ENCODE assay signal across 27 cellular contexts in the genomic region with DNA sequence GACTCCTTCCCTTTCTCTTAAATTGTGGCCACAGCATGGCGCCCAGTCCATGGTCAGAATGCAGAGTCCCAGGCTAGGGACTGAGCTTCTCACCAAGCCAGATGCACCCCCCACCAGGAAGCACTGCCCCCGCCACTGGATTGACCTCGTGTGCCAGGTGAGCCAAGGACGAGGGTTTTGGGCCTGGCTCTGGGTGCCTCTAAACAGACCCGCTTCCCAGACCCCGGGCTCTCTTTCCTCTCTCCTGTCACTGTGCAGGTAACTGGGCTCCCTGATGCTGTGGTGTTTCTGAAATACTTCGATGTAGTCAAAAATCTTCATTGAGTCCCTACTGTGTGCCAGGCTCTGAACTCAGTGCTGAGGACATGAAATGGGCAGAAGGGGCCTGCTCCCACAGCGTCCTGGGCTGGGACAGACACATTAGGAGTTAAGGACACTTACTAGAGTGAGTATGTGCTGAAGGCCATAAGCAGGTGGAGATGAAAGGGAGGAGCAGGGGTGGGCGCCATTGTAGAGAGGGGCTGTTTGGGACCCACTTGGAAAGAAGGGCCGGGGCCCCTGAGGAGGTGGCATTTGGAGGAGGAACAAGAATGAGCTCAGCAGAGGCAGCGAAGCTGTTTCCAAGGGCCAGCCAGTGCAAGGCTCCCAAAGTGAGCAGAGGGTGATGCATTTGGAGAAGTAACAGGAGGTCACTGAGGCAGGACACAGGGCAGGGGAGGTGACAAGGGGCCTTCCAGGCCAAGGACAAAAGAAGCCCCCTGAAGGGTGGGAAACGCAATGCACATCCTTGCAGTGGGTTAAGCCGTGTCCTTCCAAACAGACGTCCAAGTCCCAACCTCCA.
"Had no signal": no experiment of that assay in that cellular context is flagged by ENCODE, and none has a peak within 500 bp of the region (broad histone marks: within the 10 kb centered on the region; RNA-seq: fewer than 3 reads in every experiment).

No MANE protein-coding gene starts in this region.

- H3K4me3 Mint-ChIP-seq: activated CD4-positive, alpha-beta memory T cell treated with anti-CD3 and anti-CD28 coated beads, Interleukin-2, amount 10 ng/mL, durations not matched to agents 7 days and 5 days; activated CD4-positive, alpha-beta T cell treated with anti-CD3 and anti-CD28 coated beads, Interleukin-2, amount 10 ng/mL, durations not matched to agents 7 days and 5 days; activated naive CD4-positive, alpha-beta T cell treated with anti-CD3 and anti-CD28 coated beads, Interleukin-2, amount 50 U/mL, for 24 hours; activated naive CD8-positive, alpha-beta T cell treated with anti-CD3 and anti-CD28 coated beads, Interleukin-2, amount 50 U/mL, for 24 hours; activated T-cell treated with anti-CD3 and anti-CD28 coated beads, Interleukin-2, amount 50 U/mL, for 24 hours; natural killer cell treated with Interleukin-12 subunit alpha and Interleukin-12 subunit beta and Interleukin-15 and Interleukin-18, amount 100 ng/mL, for 72 hours; stimulated activated naive B cell treated with anti-CD40 and anti-IgM and Interleukin-4, amounts not matched to agents 10 μg/mL and 1 μg/mL and 100 μg/mL, for 72 hours had no signal

- H3K27me3 ChIP-seq: tibial artery had no signal

- ATAC-seq: activated naive CD8-positive, alpha-beta T cell treated with anti-CD3 and anti-CD28 coated beads, Interleukin-2, amount 50 U/mL, for 24 hours; gastroesophageal sphincter; natural killer cell treated with Interleukin-12 subunit alpha and Interleukin-12 subunit beta and Interleukin-15 and Interleukin-18, amount 100 ng/mL, for 72 hours; stimulated activated naive B cell treated with anti-CD40 and anti-IgM and Interleukin-4, amounts not matched to agents 10 μg/mL and 1 μg/mL and 100 μg/mL, for 72 hours had no signal

- H3K4me1 ChIP-seq: gastroesophageal sphincter, sigmoid colon, stomach had no signal

- H3K36me3 ChIP-seq: cardiac muscle cell, gastroesophageal sphincter, prostate gland, sigmoid colon, stomach, tibial artery, WERI-Rb-1 had no signal

- H3K27ac Mint-ChIP-seq: activated CD4-positive, alpha-beta memory T cell treated with anti-CD3 and anti-CD28 coated beads, Interleukin-2, amount 10 ng/mL, durations not matched to agents 7 days and 5 days; activated CD4-positive, alpha-beta T cell treated with anti-CD3 and anti-CD28 coated beads, Interleukin-2, amount 10 ng/mL, durations not matched to agents 7 days and 5 days; activated naive CD4-positive, alpha-beta T cell treated with anti-CD3 and anti-CD28 coated beads, Interleukin-2, amount 50 U/mL, for 24 hours; activated naive CD8-positive, alpha-beta T cell treated with anti-CD3 and anti-CD28 coated beads, Interleukin-2, amount 50 U/mL, for 24 hours; activated T-cell treated with anti-CD3 and anti-CD28 coated beads, Interleukin-2, amount 50 U/mL, for 24 hours; natural killer cell treated with Interleukin-12 subunit alpha and Interleukin-12 subunit beta and Interleukin-15 and Interleukin-18, amount 100 ng/mL, for 72 hours; stimulated activated naive B cell treated with anti-CD40 and anti-IgM and Interleukin-4, amounts not matched to agents 10 μg/mL and 1 μg/mL and 100 μg/mL, for 72 hours had no signal

- H3K9me3 ChIP-seq: prostate gland, sigmoid colon, stomach, tibial artery had no signal

- H3K4me3 ChIP-seq: cardiac muscle cell, coronary artery, dorsolateral prefrontal cortex, gastroesophageal sphincter, prostate gland, sigmoid colon, stomach, tibial artery had no signal

- H3K36me3 Mint-ChIP-seq: activated naive CD4-positive, alpha-beta T cell treated with anti-CD3 and anti-CD28 coated beads, Interleukin-2, amount 50 U/mL, for 24 hours; natural killer cell treated with Interleukin-12 subunit alpha and Interleukin-12 subunit beta and Interleukin-15 and Interleukin-18, amount 100 ng/mL, for 72 hours; stimulated activated naive B cell treated with anti-CD40 and anti-IgM and Interleukin-4, amounts not matched to agents 10 μg/mL and 1 μg/mL and 100 μg/mL, for 72 hours had no signal

- DNase-seq: activated CD4-positive, alpha-beta memory T cell treated with anti-CD3 and anti-CD28 coated beads, Interleukin-2, amount 10 ng/mL, durations not matched to agents 7 days and 5 days; activated CD4-positive, alpha-beta T cell treated with anti-CD3 and anti-CD28 coated beads, Interleukin-2, amount 10 ng/mL, durations not matched to agents 7 days and 5 days; activated CD4-positive, CD25-positive, alpha-beta regulatory T cell treated with anti-CD3 and anti-CD28 coated beads, Interleukin-2, amount 50 U/mL, for 72 hours; activated CD8-positive, alpha-beta memory T cell treated with anti-CD3 and anti-CD28 coated beads, Interleukin-2, amount 50 U/mL, for 48 hours; activated naive CD8-positive, alpha-beta T cell treated with anti-CD3 and anti-CD28 coated beads, Interleukin-2, amount 50 U/mL, for 24 hours; activated T-cell treated with anti-CD3 and anti-CD28 coated beads, Interleukin-2, amount 50 U/mL, for 24 hours; amygdala; dorsolateral prefrontal cortex; effector memory CD4-positive, alpha-beta T cell; erythroblast; hippocampal formation; kidney; mesenchymal stem cell; retina; sigmoid colon; small intestine; stimulated activated CD4-positive, alpha-beta T cell treated with anti-CD3 and anti-CD28 coated beads, Interleukin-4, amount 100 ng/mL, for 4 hours; stimulated activated naive B cell treated with anti-CD40 and anti-IgM and Interleukin-4, amounts not matched to agents 10 μg/mL and 1 μg/mL and 100 μg/mL, for 72 hours; stomach; WERI-Rb-1 had no signal

- H3K27ac ChIP-seq: cardiac muscle cell, coronary artery, dorsolateral prefrontal cortex, gastroesophageal sphincter, sigmoid colon, stomach, WERI-Rb-1 had no signal

- H3K9me3 Mint-ChIP-seq: activated CD4-positive, alpha-beta memory T cell treated with anti-CD3 and anti-CD28 coated beads, Interleukin-2, amount 10 ng/mL, durations not matched to agents 7 days and 5 days; activated CD4-positive, alpha-beta T cell treated with anti-CD3 and anti-CD28 coated beads, Interleukin-2, amount 10 ng/mL, durations not matched to agents 7 days and 5 days; activated naive CD4-positive, alpha-beta T cell treated with anti-CD3 and anti-CD28 coated beads, Interleukin-2, amount 50 U/mL, for 24 hours; activated naive CD8-positive, alpha-beta T cell treated with anti-CD3 and anti-CD28 coated beads, Interleukin-2, amount 50 U/mL, for 24 hours; activated T-cell treated with anti-CD3 and anti-CD28 coated beads, Interleukin-2, amount 50 U/mL, for 24 hours; natural killer cell treated with Interleukin-12 subunit alpha and Interleukin-12 subunit beta and Interleukin-15 and Interleukin-18, amount 100 ng/mL, for 72 hours; stimulated activated naive B cell treated with anti-CD40 and anti-IgM and Interleukin-4, amounts not matched to agents 10 μg/mL and 1 μg/mL and 100 μg/mL, for 72 hours had no signal
